In genomic region chrX:30863969-30864368, GRCh38 we compare ENCODE assay signal across 26 cellular contexts. TPM values are rescaled to one million over a fixed set of nuclear protein-coding genes. Genes with fewer than 3 reads are reported as not detected.
DNase-seq lines count a peak whose midpoint lies in the region; ATAC-seq, FAIRE-seq and TF ChIP-seq lines count a peak whose summit lies in the region.
"Had no signal": no experiment of that assay in that cellular context is flagged by ENCODE, and none has a peak within 500 bp of the region (broad histone marks: within the 10 kb centered on the region; RNA-seq: fewer than 3 reads in every experiment).

No MANE protein-coding gene starts in this region.

- no peak overlapping the region for H3K23ac ChIP-seq in IMR-90 (ENCODE audit: low read depth, low read length)

- no peaks in the 10 kb centered on the region for H3F3A ChIP-seq in smooth muscle cell (ENCODE audit: low read depth)

- ATAC-seq in IMR-90 (ENCODE audit: low read depth) (peak; percentile 37), left cardiac atrium (peak in 1 of 2 donors; percentile 79), GM21360 (IDR thresholded peaks at IDR 0.05; ENCODE audit: unreplicated experiment) (no peak)
- no peak for ATAC-seq in activated naive CD8-positive, alpha-beta T cell treated with anti-CD3 and anti-CD28 coated beads, Interleukin-2, amount 50 U/mL, for 24 hours
- ATAC-seq: CD8-positive, alpha-beta T cell; stimulated activated naive CD8-positive, alpha-beta T cell treated with anti-CD3 and anti-CD28 coated beads, Interleukin-15, Interleukin-2, amounts not matched to agents 100 U/mL and 50 U/mL, for 24 hours had no signal

- H4K20me1 ChIP-seq in IMR-90 (ENCODE audit: insufficient read depth, low read length): no peaks in the 10 kb centered on the region
- no peaks in the 10 kb centered on the region for H4K20me1 ChIP-seq in smooth muscle cell (ENCODE audit: low read depth)
- H4K20me1 ChIP-seq in Karpas-422 (ENCODE audit: insufficient read depth, low read depth, low read length): no peaks in the 10 kb centered on the region

- H3K4me1 Mint-ChIP-seq in activated naive CD8-positive, alpha-beta T cell treated with anti-CD3 and anti-CD28 coated beads, Interleukin-2, amount 50 U/mL, for 24 hours: peaks cover 1% of the 10 kb centered on the region

- H3K56ac ChIP-seq in IMR-90 (ENCODE audit: extremely low read depth, insufficient read depth, low read length): no peak overlapping the region

- dilution Hi-C loops in IMR-90 (cut with HindIII; ENCODE audit: low sequenced_read_pairs, unreplicated experiment): no loop called here

- no peak overlapping the region for H3K14ac ChIP-seq in IMR-90 (replicated peaks; ENCODE audit: low read depth, low read length)

- peaks cover 6% of the 10 kb centered on the region for H3K36me3 Mint-ChIP-seq in activated naive CD8-positive, alpha-beta T cell treated with anti-CD3 and anti-CD28 coated beads, Interleukin-2, amount 50 U/mL, for 24 hours (ENCODE audit: low read depth)

- H3K27me3 ChIP-seq in IMR-90 (ENCODE audit: control insufficient read depth, insufficient read depth, low read length) (no peaks in the 10 kb centered on the region), smooth muscle cell (ENCODE audit: low read depth) (no peaks in the 10 kb centered on the region), breast epithelium (peaks cover 0 to 3% of the 10 kb centered on the region in 2 donors), Karpas-422 (ENCODE audit: low read length) (no peaks in the 10 kb centered on the region)
- H3K27me3 ChIP-seq: sigmoid colon, testis, vagina had no signal

- H3K79me2 ChIP-seq in smooth muscle cell (ENCODE audit: low read depth) (no peaks in the 10 kb centered on the region), Karpas-422 (ENCODE audit: low read length) (no peaks in the 10 kb centered on the region)

- H3K27ac ChIP-seq in IMR-90 (ENCODE audit: insufficient read depth, low read length): peak overlapping the region; percentile 33; the same call in 1 of the 2 replicates
- peak overlapping the region; percentile 39 for H3K27ac ChIP-seq in smooth muscle cell (ENCODE audit: low read depth)
- no peak overlapping the region for H3K27ac ChIP-seq in breast epithelium
- no peak overlapping the region for H3K27ac ChIP-seq in Karpas-422 (ENCODE audit: low read length)
- H3K27ac ChIP-seq: dorsolateral prefrontal cortex, prostate gland, testis, vagina had no signal

- no peak for TF ChIP-seq RAD21 in IMR-90 (IDR thresholded peaks at IDR 0.05; ENCODE audit: low read length)

- TF ChIP-seq POLR2A in IMR-90 (IDR thresholded peaks at IDR 0.05; ENCODE audit: low read depth, low read length): no peak
- no peak for TF ChIP-seq POLR2A in breast epithelium (IDR thresholded peaks at IDR 0.05)

- H4K91ac ChIP-seq in IMR-90 (ENCODE audit: insufficient read depth, low read depth, low read length): no peak overlapping the region

- no CpG with 5 or more reads among the region's 1 CpG for WGBS in IMR-90 (ENCODE audit: extremely low coverage in 2 of 2, insufficient read length in 1 of 2), 2 experiments
- WGBS in smooth muscle cell (ENCODE audit: low lambda C conversion rate): 40% methylated on average over 1 of the region's 1 CpG

- no peaks in the 10 kb centered on the region for H3K9me3 Mint-ChIP-seq in activated naive CD8-positive, alpha-beta T cell treated with anti-CD3 and anti-CD28 coated beads, Interleukin-2, amount 50 U/mL, for 24 hours
- H3K9me3 Mint-ChIP-seq: activated T-cell treated with anti-CD3 and anti-CD28 coated beads, Interleukin-2, amount 50 U/mL, for 24 hours; CD8-positive, alpha-beta T cell had no signal

- H3K36me3 ChIP-seq in IMR-90 (ENCODE audit: control insufficient read depth, insufficient read depth, low read length) (no peaks in the 10 kb centered on the region), smooth muscle cell (ENCODE audit: low read depth) (peaks cover 4% of the 10 kb centered on the region), breast epithelium (no peaks in the 10 kb centered on the region), Karpas-422 (ENCODE audit: insufficient read depth, low read length) (no peaks in the 10 kb centered on the region; the same call in 1 of the 2 replicates)
- H3K36me3 ChIP-seq: prostate gland, vagina had no signal

- H4K5ac ChIP-seq in IMR-90 (ENCODE audit: low read depth, low read length): no peak overlapping the region

- no peak overlapping the region for H2BK20ac ChIP-seq in IMR-90 (ENCODE audit: low read depth, low read length)

- H3K4me2 ChIP-seq in IMR-90 (ENCODE audit: low read depth, low read length): no peak overlapping the region
- peak overlapping the region; percentile 28 for H3K4me2 ChIP-seq in smooth muscle cell
- H3K4me2 ChIP-seq in Karpas-422 (ENCODE audit: low read depth, low read length, poor library complexity, severe bottlenecking): no peak overlapping the region

- no peaks in the 10 kb centered on the region for H3K79me1 ChIP-seq in IMR-90 (ENCODE audit: low read depth in 1 of 2, low read length in 2 of 2)

- no peak overlapping the region for H3K4ac ChIP-seq in IMR-90 (ENCODE audit: low read depth, low read length)

- H4K8ac ChIP-seq in IMR-90 (ENCODE audit: low read depth in 2 of 2, low read length in 2 of 2): no peak overlapping the region

- H2BK15ac ChIP-seq in IMR-90 (ENCODE audit: low read depth, low read length): no peak overlapping the region

- no peaks in the 10 kb centered on the region for H3K9me1 ChIP-seq in IMR-90 (ENCODE audit: insufficient read depth, low read length)

- CTCF ChIA-PET in IMR-90 (lab: Yijun Ruan, JAX): interaction anchor here (1.4 kb wide), 1 partner anchor 12 kb away, joined by 4 read pairs; no protein-coding TSS in a partner anchor

- FAIRE-seq in GM19239 (lab: Jason Lieb, UNC): peak; percentile 21
- FAIRE-seq: endothelial cell of umbilical vein, H54 had no signal

- H3K18ac ChIP-seq in IMR-90 (ENCODE audit: low read depth, low read length): no peak overlapping the region; the same call in 1 of the 2 replicates

- H2AFZ ChIP-seq in IMR-90 (replicated peaks; ENCODE audit: low read length, poor library complexity): no peak overlapping the region
- no peak overlapping the region for H2AFZ ChIP-seq in smooth muscle cell (ENCODE audit: low read depth)
- no peak overlapping the region for H2AFZ ChIP-seq in Karpas-422 (ENCODE audit: low read length)

- intact Hi-C loops in IMR-90 (cut with micrococcal nuclease): no loop called here
- intact Hi-C loops in left cardiac atrium (cut with DNase I): no loop called here
- intact Hi-C loops in breast epithelium (cut with DNase I; ENCODE audit: low total_unique reads): no loop called here

- POLR2A ChIA-PET in IMR-90 (lab: Charles Lee; ENCODE audit: unreplicated experiment): no interaction called here

- H2AK9ac ChIP-seq in IMR-90 (replicated peaks; ENCODE audit: low read depth, low read length, poor library complexity): no peak overlapping the region

- no peak for DNase-seq in GM19239 (ENCODE audit: insufficient read length, low spot score)
- peak; percentile 37 for DNase-seq in IMR-90
- DNase-seq in left cardiac atrium: peak; percentile 16
- DNase-seq in smooth muscle cell (lab: John Stamatoyannopoulos, UW; ENCODE audit: unreplicated experiment): no peak
- DNase-seq in breast epithelium (ENCODE audit: low spot score in 2 of 2): no peak
- no peak for DNase-seq in activated naive CD8-positive, alpha-beta T cell treated with anti-CD3 and anti-CD28 coated beads, Interleukin-2, amount 50 U/mL, for 24 hours
- DNase-seq in Karpas-422: no peak
- DNase-seq: activated CD4-positive, alpha-beta T cell treated with anti-CD3 and anti-CD28 coated beads for 48 hours; activated gamma-delta T cell treated with Interleukin-2 at 50 U/mL for 16 hours; activated T-cell treated with anti-CD3 and anti-CD28 coated beads, Interleukin-2, amount 50 U/mL, for 24 hours; CD8-positive, alpha-beta T cell; dorsolateral prefrontal cortex; KG1; NCI-H1436 treated with DMSO at 0.1 percent for 48 hours; NCI-H2107; NCI-H446; nucleus accumbens; OCI-M1; sigmoid colon; stimulated activated naive CD8-positive, alpha-beta T cell treated with anti-CD3 and anti-CD28 coated beads, Interleukin-15, Interleukin-2, amounts not matched to agents 100 U/mL and 50 U/mL, for 24 hours; testis had no signal

- in situ Hi-C loops in IMR-90 (cut with MboI; ENCODE audit: low sequenced_read_pairs): no loop called here

- H3K9me3 ChIP-seq in IMR-90 (ENCODE audit: control insufficient read depth, insufficient read depth, low read length): no peaks in the 10 kb centered on the region
- no peaks in the 10 kb centered on the region for H3K9me3 ChIP-seq in smooth muscle cell (replicated peaks; ENCODE audit: low read depth)
- H3K9me3 ChIP-seq in breast epithelium: no peaks in the 10 kb centered on the region
- H3K9me3 ChIP-seq in Karpas-422 (ENCODE audit: low read length): no peaks in the 10 kb centered on the region; the same call in 1 of the 2 replicates
- H3K9me3 ChIP-seq: prostate gland, sigmoid colon, testis, vagina had no signal

- no peak overlapping the region for H3K4me3 ChIP-seq in IMR-90 (ENCODE audit: insufficient read depth, low read depth, low read length)
- H3K4me3 ChIP-seq in smooth muscle cell: no peak overlapping the region
- H3K4me3 ChIP-seq in breast epithelium: no peak overlapping the region
- H3K4me3 ChIP-seq in Karpas-422 (ENCODE audit: low read length): no peak overlapping the region
- H3K4me3 ChIP-seq: dorsolateral prefrontal cortex, prostate gland, sigmoid colon, testis, vagina had no signal

- H3K27me3 Mint-ChIP-seq in activated naive CD8-positive, alpha-beta T cell treated with anti-CD3 and anti-CD28 coated beads, Interleukin-2, amount 50 U/mL, for 24 hours: no peaks in the 10 kb centered on the region

- no peak overlapping the region for H3K4me3 Mint-ChIP-seq in activated naive CD8-positive, alpha-beta T cell treated with anti-CD3 and anti-CD28 coated beads, Interleukin-2, amount 50 U/mL, for 24 hours
- H3K4me3 Mint-ChIP-seq: activated T-cell treated with anti-CD3 and anti-CD28 coated beads, Interleukin-2, amount 50 U/mL, for 24 hours; CD8-positive, alpha-beta T cell had no signal

- no TSS peak for BruUV-seq in IMR-90 (replicated peaks; lab: Mats Ljungman, UMichigan)

- H2BK5ac ChIP-seq in IMR-90 (ENCODE audit: low read depth, low read length, poor library complexity, severe bottlenecking): no peak overlapping the region

- no peak overlapping the region for H2BK120ac ChIP-seq in IMR-90 (ENCODE audit: low read depth, low read length)

- no peak overlapping the region for H3K27ac Mint-ChIP-seq in activated naive CD8-positive, alpha-beta T cell treated with anti-CD3 and anti-CD28 coated beads, Interleukin-2, amount 50 U/mL, for 24 hours
- H3K27ac Mint-ChIP-seq: activated T-cell treated with anti-CD3 and anti-CD28 coated beads, Interleukin-2, amount 50 U/mL, for 24 hours; CD8-positive, alpha-beta T cell had no signal

- TF ChIP-seq CTCF in IMR-90 (conservative IDR thresholded peaks at IDR 0.05; ENCODE audit: low read depth, low read length): no peak
- no peak for TF ChIP-seq CTCF in smooth muscle cell (IDR thresholded peaks at IDR 0.05; ENCODE audit: borderline replicate concordance, insufficient read depth, poor library complexity, severe bottlenecking)
- no peak for TF ChIP-seq CTCF in breast epithelium (IDR thresholded peaks at IDR 0.05)

- H3K4me1 ChIP-seq in IMR-90 (ENCODE audit: control insufficient read depth, insufficient read depth, low read length) (peaks cover 2% of the 10 kb centered on the region; the same call in 1 of the 2 replicates), smooth muscle cell (ENCODE audit: low read depth) (no peaks in the 10 kb centered on the region), breast epithelium (no peaks in the 10 kb centered on the region), Karpas-422 (ENCODE audit: low read length) (no peaks in the 10 kb centered on the region)
- H3K4me1 ChIP-seq: prostate gland, sigmoid colon, testis, vagina had no signal

- no peaks in the 10 kb centered on the region for H3K9me2 ChIP-seq in Karpas-422 (replicated peaks; ENCODE audit: insufficient read depth, low read length)

- no peak overlapping the region for H2AK5ac ChIP-seq in IMR-90 (ENCODE audit: low read depth, low read length)

- H3K9ac ChIP-seq in IMR-90 (ENCODE audit: low read depth, low read length) (no peak overlapping the region), smooth muscle cell (ENCODE audit: low read depth) (no peak overlapping the region), Karpas-422 (ENCODE audit: low read length) (no peak overlapping the region)

RNA-seq across cellular contexts. Expression of gene TAB3, which starts 25.1 kb away (rescaled TPM):
- 4.7 and 6.1 TPM in 2 replicates for total RNA-seq in IMR-90 (2012; rRNA removed)
- 6.0 and 6.4 TPM in 2 replicates for polyA plus RNA-seq in IMR-90 (2012; rRNA removed)
- polyA plus RNA-seq in IMR-90 (2012; cell fraction: cytosol; rRNA removed): 2.3 and 3.2 TPM in 2 replicates
- polyA plus RNA-seq in IMR-90 (2012; cell fraction: nucleus; rRNA removed; ENCODE audit: low replicate concordance): 4.3 and 21.7 TPM in 2 replicates
- total RNA-seq in left cardiac atrium: 10 to 100 TPM; 11.6 to 13.7 TPM
- 15.7 and 31.9 TPM in 2 replicates for total RNA-seq in smooth muscle cell
- polyA plus RNA-seq in smooth muscle cell: 4.8 and 6.2 TPM in 2 replicates
- 10 to 100 TPM; 20.6 to 40.5 (median 27.2) TPM for total RNA-seq in breast epithelium
- 11.7 and 25.7 TPM in 2 replicates for total RNA-seq in Karpas-422 (2014; rRNA removed; shearing (Covaris generic); ENCODE audit: low replicate concordance)

Comparison
In these comparisons a context has a peak if more than half of its experiments do, and no peak if none do; other contexts are left out.
1. DNase-seq: peak in IMR-90 (single experiment) and left cardiac atrium (single experiment); none in GM19239 (single experiment), smooth muscle cell (single experiment), breast epithelium (0 of 2), activated naive CD8-positive, alpha-beta T cell treated with anti-CD3 and anti-CD28 coated beads, Interleukin-2, amount 50 U/mL, for 24 hours (single experiment) and Karpas-422 (single experiment).
2. H3K27ac ChIP-seq: peak in IMR-90 (single experiment) and smooth muscle cell (single experiment); none in breast epithelium (0 of 2) and Karpas-422 (single experiment).